Comparison of ENCODE assay signal across 8 cellular contexts in the genomic region with DNA sequence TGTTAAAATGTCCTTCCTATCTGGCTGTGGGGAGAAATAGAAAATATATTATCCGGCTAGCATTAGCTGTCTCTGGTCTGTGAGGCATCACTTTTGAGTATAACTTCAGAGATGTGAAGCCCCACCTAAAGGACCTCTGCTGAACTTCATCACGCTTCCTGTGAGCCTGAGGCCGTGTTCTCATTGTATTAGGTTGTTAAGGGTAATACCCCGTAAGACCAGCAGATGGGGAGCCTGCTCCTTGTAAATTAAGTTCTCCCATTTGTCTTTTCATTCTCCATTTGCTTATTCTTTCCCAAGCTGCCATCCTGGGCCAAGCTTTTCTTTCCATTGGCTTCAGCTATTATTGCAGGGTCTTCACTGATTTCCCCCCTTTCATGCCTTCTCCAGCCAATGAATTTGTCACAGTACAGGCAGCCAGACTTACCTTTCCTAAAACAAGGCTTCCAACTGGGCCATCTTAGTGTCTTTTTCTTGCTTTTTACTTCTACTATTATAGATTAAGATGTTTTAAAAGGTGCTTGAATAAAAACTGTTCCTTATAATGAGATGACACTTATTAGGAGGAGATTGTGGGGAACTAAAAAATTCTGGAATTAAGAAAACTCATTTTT. TPM values are rescaled to one million over a fixed set of nuclear protein-coding genes. Genes with fewer than 3 reads are reported as not detected.
DNase-seq lines count a peak whose midpoint lies in the region; TF ChIP-seq lines count a peak whose summit lies in the region.

No MANE protein-coding gene starts in this region.

- no peaks in the 10 kb centered on the region for H3K27me3 ChIP-seq in H7 (ENCODE audit: control insufficient read depth, insufficient read depth, low read length)
- no peaks in the 10 kb centered on the region for H3K27me3 ChIP-seq in thyroid gland

- intact Hi-C loops in thyroid gland (cut with DNase I), result loop anchor here (5.0 to 10.0 kb wide), 2 partner anchors 166 to 273 kb away; no protein-coding TSS in a partner anchor

- DNase-seq in GDM1 (lab: John Stamatoyannopoulos, UW), result peak; percentile 72
- DNase-seq in H7, result peak; percentile 87
- peak; percentile 98 for DNase-seq in RKO (ENCODE audit: low spot score)
- peak; percentile 63 to 72 for DNase-seq in activated T-cell treated with anti-CD3 and anti-CD28 coated beads, Interleukin-2, amount 50 U/mL, for 48 hours
- DNase-seq in fibroblast of pulmonary artery (ENCODE audit: low read depth), result peak; percentile 94
- peak in 36 of 56 donors; percentile 0 to 77 (median 21) for DNase-seq in nucleus accumbens (lab: John Stamatoyannopoulos, UW)
- peak; percentile 66 to 70 for DNase-seq in thyroid gland

- no peaks in the 10 kb centered on the region for H3K4me1 ChIP-seq in thyroid gland

- H3K9me3 ChIP-seq in thyroid gland, result no peaks in the 10 kb centered on the region

- H3K4me3 ChIP-seq in H7 (ENCODE audit: insufficient read depth, low read depth, low read length) (no peak overlapping the region), fibroblast of pulmonary artery (replicated peaks; ENCODE audit: low read depth, low read length) (no peak overlapping the region), thyroid gland (replicated peaks in 1 of 3) (no peak overlapping the region)

- H3K27ac ChIP-seq in thyroid gland, result no peak overlapping the region

- 25 to 27% methylated on average over 4 of the region's 4 CpGs for WGBS in thyroid gland, 2 donors

- no peak for TF ChIP-seq POLR2A in thyroid gland (IDR thresholded peaks at IDR 0.05)

- H3K36me3 ChIP-seq in H7 (replicated peaks; ENCODE audit: control insufficient read depth, insufficient read depth, low read length) (peaks cover 18% of the 10 kb centered on the region), thyroid gland (peaks cover 21 to 24% of the 10 kb centered on the region in 2 donors)

- TF ChIP-seq CTCF in LNCAP (IDR thresholded peaks at IDR 0.05), result peak; percentile 67
- TF ChIP-seq CTCF in fibroblast of pulmonary artery (IDR thresholded peaks at IDR 0.05; ENCODE audit: low read length, missing control alignments), result peak; percentile 84
- peak in 5 of 6 experiments; percentile 50 to 87 (median 70) for TF ChIP-seq CTCF in thyroid gland (IDR thresholded peaks at IDR 0.05)

RNA-seq across cellular contexts. Expression of a gene that starts 12.4 kb away (rescaled TPM):
- total RNA-seq in H7 (2014; rRNA removed; shearing (Covaris generic)), result 73.9 and 91.9 TPM in 2 replicates
- total RNA-seq in thyroid gland, result 10 to 100 TPM; 16.9 to 32.2 (median 27.2) TPM

RNA-seq across cellular contexts. Expression of a gene that starts 12.7 kb away (rescaled TPM):
- 33.4 and 34.6 TPM in 2 replicates for total RNA-seq in H7 (2014; rRNA removed; shearing (Covaris generic))
- 10 to 100 TPM; 12.2 to 30.3 (median 26.6) TPM for total RNA-seq in thyroid gland

RNA-seq across cellular contexts. Expression of a gene that starts 37.1 kb away (rescaled TPM):
- total RNA-seq in H7 (2014; rRNA removed; shearing (Covaris generic)), result 14.7 and 36.0 TPM in 2 replicates
- total RNA-seq in thyroid gland, result 100 to 1,000 TPM; 102 to 262 (median 191) TPM

Comparison
In these comparisons a context has a peak if more than half of its experiments do, and no peak if none do; other contexts are left out.
1. DNase-seq: peak in every context shown above with its lines; median percentile 98 in RKO; 94 in fibroblast of pulmonary artery; 87 in H7; 72 in GDM1; 68 in thyroid gland; 68 in activated T-cell treated with anti-CD3 and anti-CD28 coated beads, Interleukin-2, amount 50 U/mL, for 48 hours; 21 in nucleus accumbens.